8 cellular contexts compared by ENCODE assay signal in the genomic region with DNA sequence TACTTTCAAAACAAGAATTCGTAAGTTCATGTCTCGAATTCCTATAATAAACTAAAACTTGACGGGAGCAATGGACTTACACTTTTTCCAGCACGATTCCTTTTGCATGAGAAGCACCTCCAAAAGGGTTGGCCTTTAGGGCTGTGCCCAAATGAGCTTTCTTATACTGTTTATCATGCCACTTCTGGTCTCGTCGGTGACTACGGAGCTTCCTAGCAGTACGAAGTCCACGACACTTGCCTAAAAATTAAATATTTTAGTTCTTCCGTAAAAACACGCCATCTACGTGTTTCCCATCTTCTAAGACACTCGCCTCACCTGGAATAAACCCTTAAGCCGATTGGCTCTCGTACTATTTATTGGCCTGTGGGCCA. TPM values are rescaled to one million over a fixed set of nuclear protein-coding genes. Genes with fewer than 3 reads are reported as not detected.
DNase-seq lines count a peak whose midpoint lies in the region; ATAC-seq and TF ChIP-seq lines count a peak whose summit lies in the region.

No MANE protein-coding gene starts in this region.

- POLR2A ChIA-PET in activated CD8-positive, alpha-beta T cell treated with anti-CD3 and anti-CD28 coated beads for 36 hours (lab: Charles Lee), result interaction anchor here (0.7 to 2.0 kb wide), 10 partner anchors 8 to 696 kb away, joined by 3 to 10 read pairs (median 4); a partner anchor contains a TSS

- peaks cover 2% of the 10 kb centered on the region for H3K9me3 Mint-ChIP-seq in activated T-cell treated with anti-CD3 and anti-CD28 coated beads, Interleukin-2, amount 50 U/mL, for 24 hours
- H3K9me3 Mint-ChIP-seq in activated CD8-positive, alpha-beta T cell treated with anti-CD3 and anti-CD28 coated beads for 36 hours, result no peaks in the 10 kb centered on the region
- no peaks in the 10 kb centered on the region for H3K9me3 Mint-ChIP-seq in stimulated activated memory B cell treated with anti-CD40 and anti-IgM and Interleukin-4, amounts not matched to agents 10 μg/mL and 1 μg/mL and 100 μg/mL, for 72 hours

- peak overlapping the region; percentile 73 for H3K4me3 ChIP-seq in iPS-11a (ENCODE audit: low read depth, low read length)

- peak overlapping the region; percentile 87 for H3K4me3 Mint-ChIP-seq in activated T-cell treated with anti-CD3 and anti-CD28 coated beads, Interleukin-2, amount 50 U/mL, for 24 hours
- peak overlapping the region; percentile 89 for H3K4me3 Mint-ChIP-seq in activated CD8-positive, alpha-beta T cell treated with anti-CD3 and anti-CD28 coated beads for 36 hours
- peak overlapping the region; percentile 99 for H3K4me3 Mint-ChIP-seq in stimulated activated memory B cell treated with anti-CD40 and anti-IgM and Interleukin-4, amounts not matched to agents 10 μg/mL and 1 μg/mL and 100 μg/mL, for 72 hours

- H3K4me1 Mint-ChIP-seq in activated T-cell treated with anti-CD3 and anti-CD28 coated beads, Interleukin-2, amount 50 U/mL, for 24 hours (ENCODE audit: low read depth), result peaks cover 63% of the 10 kb centered on the region
- peaks cover 43% of the 10 kb centered on the region for H3K4me1 Mint-ChIP-seq in activated CD8-positive, alpha-beta T cell treated with anti-CD3 and anti-CD28 coated beads for 36 hours (ENCODE audit: low read depth)
- peaks cover 67% of the 10 kb centered on the region for H3K4me1 Mint-ChIP-seq in stimulated activated memory B cell treated with anti-CD40 and anti-IgM and Interleukin-4, amounts not matched to agents 10 μg/mL and 1 μg/mL and 100 μg/mL, for 72 hours

- peaks cover 61% of the 10 kb centered on the region for H3K36me3 Mint-ChIP-seq in activated T-cell treated with anti-CD3 and anti-CD28 coated beads, Interleukin-2, amount 50 U/mL, for 24 hours (ENCODE audit: low read depth)
- peaks cover 58% of the 10 kb centered on the region for H3K36me3 Mint-ChIP-seq in activated CD8-positive, alpha-beta T cell treated with anti-CD3 and anti-CD28 coated beads for 36 hours (ENCODE audit: low read depth)
- peaks cover 59% of the 10 kb centered on the region for H3K36me3 Mint-ChIP-seq in stimulated activated memory B cell treated with anti-CD40 and anti-IgM and Interleukin-4, amounts not matched to agents 10 μg/mL and 1 μg/mL and 100 μg/mL, for 72 hours

- H3K27ac Mint-ChIP-seq in activated T-cell treated with anti-CD3 and anti-CD28 coated beads, Interleukin-2, amount 50 U/mL, for 24 hours, result peak overlapping the region; percentile 99
- H3K27ac Mint-ChIP-seq in activated CD8-positive, alpha-beta T cell treated with anti-CD3 and anti-CD28 coated beads for 36 hours, result peak overlapping the region; percentile 100
- peak overlapping the region; percentile 100 for H3K27ac Mint-ChIP-seq in stimulated activated memory B cell treated with anti-CD40 and anti-IgM and Interleukin-4, amounts not matched to agents 10 μg/mL and 1 μg/mL and 100 μg/mL, for 72 hours

- CTCF ChIA-PET in activated CD8-positive, alpha-beta T cell treated with anti-CD3 and anti-CD28 coated beads for 36 hours (lab: Charles Lee), result interaction anchor here (1.8 kb wide), 1 partner anchor 36 kb away, joined by 4 read pairs; no protein-coding TSS in a partner anchor

- no peak for TF ChIP-seq CTCF in activated CD8-positive, alpha-beta T cell treated with anti-CD3 and anti-CD28 coated beads for 36 hours (IDR thresholded peaks at IDR 0.05)

- H3K27me3 Mint-ChIP-seq in activated T-cell treated with anti-CD3 and anti-CD28 coated beads, Interleukin-2, amount 50 U/mL, for 24 hours, result no peaks in the 10 kb centered on the region
- H3K27me3 Mint-ChIP-seq in activated CD8-positive, alpha-beta T cell treated with anti-CD3 and anti-CD28 coated beads for 36 hours, result no peaks in the 10 kb centered on the region
- H3K27me3 Mint-ChIP-seq in stimulated activated memory B cell treated with anti-CD40 and anti-IgM and Interleukin-4, amounts not matched to agents 10 μg/mL and 1 μg/mL and 100 μg/mL, for 72 hours, result no peaks in the 10 kb centered on the region

- intact Hi-C loops in activated CD8-positive, alpha-beta T cell treated with anti-CD3 and anti-CD28 coated beads for 36 hours (cut with micrococcal nuclease), result no loop called here

- ATAC-seq in activated CD8-positive, alpha-beta T cell treated with anti-CD3 and anti-CD28 coated beads for 36 hours, result no peak
- no peak for ATAC-seq in stimulated activated memory B cell treated with anti-CD40 and anti-IgM and Interleukin-4, amounts not matched to agents 10 μg/mL and 1 μg/mL and 100 μg/mL, for 72 hours

- DNase-seq in activated T-cell treated with anti-CD3 and anti-CD28 coated beads, Interleukin-2, amount 50 U/mL, for 24 hours, result no peak
- no peak for DNase-seq in activated T-cell treated with anti-CD3 and anti-CD28 coated beads, Interleukin-2, amount 50 U/mL, for 1 hour
- DNase-seq in activated CD8-positive, alpha-beta T cell treated with anti-CD3 and anti-CD28 coated beads for 36 hours, result no peak
- DNase-seq in globus pallidus (ENCODE audit: low spot score) (no peak), NCI-H2107 treated with DMSO at 0.1 percent for 48 hours (lab: John Stamatoyannopoulos, UW; ENCODE audit: unreplicated experiment) (no peak), amniotic stem cell (lab: John Stamatoyannopoulos, UW) (no peak)

RNA-seq across cellular contexts. Expression of a gene that starts 0.6 kb away (rescaled TPM):
- total RNA-seq in activated CD8-positive, alpha-beta T cell treated with anti-CD3 and anti-CD28 coated beads for 36 hours, result 1,000 to 10,000 TPM; 3,299 to 3,303 TPM
